20 cellular contexts compared by ENCODE assay signal in the genomic region with DNA sequence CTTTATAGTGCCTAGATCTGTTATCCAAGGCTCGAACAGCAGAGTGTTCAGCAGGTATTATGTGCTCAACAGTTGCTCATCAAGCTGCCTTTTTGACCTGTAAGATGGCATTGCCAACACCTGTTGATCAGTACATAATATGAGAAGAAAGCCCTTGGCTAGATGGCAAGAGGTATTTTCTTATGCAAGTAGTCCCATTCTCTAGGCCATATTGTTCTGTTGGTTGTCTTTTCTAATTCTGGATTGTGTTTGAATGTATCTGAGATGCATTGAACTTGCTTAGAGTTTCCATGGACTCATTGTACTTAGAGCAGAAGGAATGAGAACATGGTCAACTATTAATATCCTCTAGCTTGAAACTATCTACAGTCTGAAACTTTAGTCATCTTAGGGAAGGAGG.
"Had no signal": no experiment of that assay in that cellular context is flagged by ENCODE, and none has a peak within 500 bp of the region (broad histone marks: within the 10 kb centered on the region; RNA-seq: fewer than 3 reads in every experiment).

No MANE protein-coding gene starts in this region.

- H3K79me2 ChIP-seq: parathyroid adenoma had no signal

- H3K36me3 ChIP-seq: breast epithelium, upper lobe of left lung, WERI-Rb-1 had no signal

- H3K27ac ChIP-seq: breast epithelium, epithelial cell of prostate, parathyroid adenoma, upper lobe of left lung, WERI-Rb-1 had no signal

- DNase-seq: activated CD4-positive, CD25-positive, alpha-beta regulatory T cell treated with anti-CD3 and anti-CD28 coated beads, Interleukin-2, amount 50 U/mL, for 72 hours; activated CD8-positive, alpha-beta memory T cell treated with anti-CD3 and anti-CD28 coated beads, Interleukin-2, amount 50 U/mL, for 48 hours; activated naive CD4-positive, alpha-beta T cell treated with Interleukin-2 at 50 U/mL for 16 hours; activated naive CD8-positive, alpha-beta T cell treated with anti-CD3 and anti-CD28 coated beads, Interleukin-2, amount 10 ng/mL, durations not matched to agents 7 days and 5 days; activated T-cell treated with anti-CD3 and anti-CD28 coated beads, Interleukin-2, amount 50 U/mL, for 48 hours; amniotic stem cell; kidney; nephron progenitor cell; stimulated activated CD4-positive, alpha-beta T cell treated with anti-CD3 and anti-CD28 coated beads, Interleukin-15, amount 100 ng/mL, for 24 hours; T-cell; upper lobe of left lung; WERI-Rb-1 had no signal

- H3K9me3 ChIP-seq: breast epithelium, upper lobe of left lung had no signal

- H3K4me1 ChIP-seq: breast epithelium, parathyroid adenoma, upper lobe of left lung had no signal

- H3K27ac Mint-ChIP-seq: nephron progenitor cell; stimulated activated memory B cell treated with anti-CD40 and anti-IgM and Interleukin-4, amounts not matched to agents 10 μg/mL and 1 μg/mL and 100 μg/mL, for 72 hours had no signal

- H3K9me3 Mint-ChIP-seq: central memory CD8-positive, alpha-beta T cell had no signal

- H3K4me3 ChIP-seq: breast epithelium, smooth muscle cell, upper lobe of left lung had no signal

- H2AFZ ChIP-seq: parathyroid adenoma had no signal

- H3K27me3 ChIP-seq: breast epithelium, upper lobe of left lung had no signal

- H3K9ac ChIP-seq: parathyroid adenoma had no signal

- ATAC-seq: sciatic nerve; SK-N-SH treated with all-trans-retinoic acid at 6 μM for 48 hours; stimulated activated memory B cell treated with anti-CD40 and anti-IgM and Interleukin-4, amounts not matched to agents 10 μg/mL and 1 μg/mL and 100 μg/mL, for 72 hours; T-cell had no signal

- H3K4me3 Mint-ChIP-seq: activated naive CD8-positive, alpha-beta T cell treated with anti-CD3 and anti-CD28 coated beads, Interleukin-2, amount 10 ng/mL, durations not matched to agents 7 days and 5 days; central memory CD8-positive, alpha-beta T cell; nephron progenitor cell; stimulated activated memory B cell treated with anti-CD40 and anti-IgM and Interleukin-4, amounts not matched to agents 10 μg/mL and 1 μg/mL and 100 μg/mL, for 72 hours; T-cell had no signal

- H3K4me2 ChIP-seq: smooth muscle cell had no signal

- H3K27me3 Mint-ChIP-seq: activated naive CD8-positive, alpha-beta T cell treated with anti-CD3 and anti-CD28 coated beads, Interleukin-2, amount 10 ng/mL, durations not matched to agents 7 days and 5 days; central memory CD8-positive, alpha-beta T cell; stimulated activated memory B cell treated with anti-CD40 and anti-IgM and Interleukin-4, amounts not matched to agents 10 μg/mL and 1 μg/mL and 100 μg/mL, for 72 hours; T-cell had no signal
